ENCODE assay signal across 20 cellular contexts in the genomic region with DNA sequence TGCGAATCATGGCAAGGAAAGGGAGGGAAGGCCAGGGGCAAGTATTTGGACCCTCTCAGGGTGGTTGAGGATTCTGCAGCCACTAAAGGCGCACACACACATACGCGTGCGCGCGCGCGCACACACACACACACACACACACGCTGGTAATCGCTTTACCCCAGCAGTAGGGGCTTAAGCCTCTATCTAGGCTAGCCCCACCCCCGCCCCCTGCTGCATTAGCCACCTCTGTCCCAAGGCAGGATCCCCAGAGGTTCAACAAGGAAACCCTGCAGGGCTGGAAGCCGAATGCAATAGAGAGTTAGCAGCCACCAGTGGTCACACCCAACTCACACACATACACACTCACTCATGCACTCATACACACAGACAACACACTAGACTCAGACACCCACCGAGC. TPM values are rescaled to one million over a fixed set of nuclear protein-coding genes. Genes with fewer than 3 reads are reported as not detected.
DNase-seq lines count a peak whose midpoint lies in the region; ATAC-seq and TF ChIP-seq lines count a peak whose summit lies in the region.
"Had no signal": no experiment of that assay in that cellular context is flagged by ENCODE, and none has a peak within 500 bp of the region (broad histone marks: within the 10 kb centered on the region; RNA-seq: fewer than 3 reads in every experiment).

No MANE protein-coding gene starts in this region.

- peak overlapping the region; percentile 65 for H2AK5ac ChIP-seq in IMR-90 (ENCODE audit: low read depth, low read length)

- peak overlapping the region; percentile 79; the same call in 1 of the 2 replicates for H3K23ac ChIP-seq in IMR-90 (ENCODE audit: low read depth, low read length)

- no peak overlapping the region for H3K9ac ChIP-seq in IMR-90 (ENCODE audit: low read depth, low read length)

- no TSS peak for BruUV-seq in IMR-90 (replicated peaks; lab: Mats Ljungman, UMichigan)

- H3K14ac ChIP-seq in IMR-90 (replicated peaks; ENCODE audit: low read depth, low read length), result peak overlapping the region; percentile 92

- peak overlapping the region; percentile 89 for H2BK120ac ChIP-seq in IMR-90 (ENCODE audit: low read depth, low read length)

- H3K27ac ChIP-seq in AG04450 (ENCODE audit: low read depth, low read length) (peak overlapping the region; percentile 81), IMR-90 (ENCODE audit: insufficient read depth, low read length) (peak overlapping the region; percentile 10; the same call in 1 of the 2 replicates)
- H3K27ac ChIP-seq: cardiac muscle cell, Peyer's patch, VCaP had no signal

- TF ChIP-seq RAD21 in IMR-90 (IDR thresholded peaks at IDR 0.05; ENCODE audit: low read length), result no peak

- DNase-seq in AG04450 (ENCODE audit: low read depth, low spot score) (no peak), IMR-90 (peak; percentile 12), iris pigment epithelial cell (ENCODE audit: low read depth) (peak; percentile 14), NCI-H1930 (lab: John Stamatoyannopoulos, UW) (no peak)
- no peak for DNase-seq in stimulated activated naive B cell treated with anti-CD40 and anti-IgM and Interleukin-4, amounts not matched to agents 10 μg/mL and 1 μg/mL and 100 μg/mL, for 72 hours
- DNase-seq: activated CD4-positive, alpha-beta memory T cell treated with anti-CD3 and anti-CD28 coated beads, Interleukin-2, amount 10 ng/mL, durations not matched to agents 7 days and 5 days; activated T-cell treated with anti-CD3 and anti-CD28 coated beads, Interleukin-2, amount 50 U/mL, for 24 hours; effector memory CD4-positive, alpha-beta T cell; NCI-H2029 treated with DMSO at 0.1 percent for 48 hours; NCI-H69; nucleus accumbens; Peyer's patch had no signal

- no peak for ATAC-seq in IMR-90 (ENCODE audit: low read depth)
- no peak for ATAC-seq in HG03460 (IDR thresholded peaks at IDR 0.05; ENCODE audit: unreplicated experiment)
- ATAC-seq in stimulated activated naive B cell treated with anti-CD40 and anti-IgM and Interleukin-4, amounts not matched to agents 10 μg/mL and 1 μg/mL and 100 μg/mL, for 72 hours (replicated peaks), result no peak
- ATAC-seq in HG03045 (IDR thresholded peaks at IDR 0.05; ENCODE audit: unreplicated experiment), result no peak
- ATAC-seq: activated naive CD4-positive, alpha-beta T cell treated with anti-CD3 and anti-CD28 coated beads, Interleukin-2, amount 50 U/mL, for 72 hours; sciatic nerve had no signal

- peaks cover 14% of the 10 kb centered on the region for H3K9me1 ChIP-seq in IMR-90 (ENCODE audit: insufficient read depth, low read length)

- POLR2A ChIA-PET in AG04450 (lab: Yijun Ruan, JAX), result interaction anchor here (0.7 to 1.8 kb wide), 2 partner anchors 13 to 142 kb away, joined by 4 read pairs; no protein-coding TSS in a partner anchor
- POLR2A ChIA-PET in IMR-90 (lab: Charles Lee; ENCODE audit: unreplicated experiment), result no interaction called here

- H3K4me2 ChIP-seq in IMR-90 (ENCODE audit: low read depth, low read length), result no peak overlapping the region

- peak overlapping the region; percentile 87 for H4K91ac ChIP-seq in IMR-90 (ENCODE audit: insufficient read depth, low read depth, low read length)

- H2BK15ac ChIP-seq in IMR-90 (ENCODE audit: low read depth, low read length), result peak overlapping the region; percentile 63; the same call in 2 of the 3 replicates

- peaks cover 0 to 3% of the 10 kb centered on the region in 2 experiments; a peak in 1 of 4 replicates for H3K79me1 ChIP-seq in IMR-90 (ENCODE audit: low read depth in 1 of 2, low read length in 2 of 2)

- H3K56ac ChIP-seq in IMR-90 (ENCODE audit: extremely low read depth, insufficient read depth, low read length), result peak overlapping the region; percentile 26; the same call in 1 of the 2 replicates

- H3K4me3 Mint-ChIP-seq in brain, result no peak overlapping the region
- no peak overlapping the region for H3K4me3 Mint-ChIP-seq in stimulated activated naive B cell treated with anti-CD40 and anti-IgM and Interleukin-4, amounts not matched to agents 10 μg/mL and 1 μg/mL and 100 μg/mL, for 72 hours
- H3K4me3 Mint-ChIP-seq: activated CD4-positive, alpha-beta memory T cell treated with anti-CD3 and anti-CD28 coated beads, Interleukin-2, amount 10 ng/mL, durations not matched to agents 7 days and 5 days; activated T-cell treated with anti-CD3 and anti-CD28 coated beads, Interleukin-2, amount 50 U/mL, for 24 hours had no signal

- H3K36me3 Mint-ChIP-seq in brain, result peaks cover 3% of the 10 kb centered on the region
- H3K36me3 Mint-ChIP-seq in stimulated activated naive B cell treated with anti-CD40 and anti-IgM and Interleukin-4, amounts not matched to agents 10 μg/mL and 1 μg/mL and 100 μg/mL, for 72 hours, result peaks cover 9 to 18% of the 10 kb centered on the region in 2 donors
- H3K36me3 Mint-ChIP-seq: activated naive CD4-positive, alpha-beta T cell treated with anti-CD3 and anti-CD28 coated beads, Interleukin-2, amount 50 U/mL, for 72 hours had no signal

- intact Hi-C loops in IMR-90 (cut with micrococcal nuclease), result loop anchor here (1.0 to 5.0 kb wide), 3 partner anchors 24 to 379 kb away; no protein-coding TSS in a partner anchor

- H4K8ac ChIP-seq in IMR-90 (ENCODE audit: low read depth in 2 of 2, low read length in 2 of 2), result peak overlapping the region; percentile 10 to 63; a peak in 3 of 4 replicates

- H3K4me1 Mint-ChIP-seq in brain, result peaks cover 39% of the 10 kb centered on the region
- H3K4me1 Mint-ChIP-seq in stimulated activated naive B cell treated with anti-CD40 and anti-IgM and Interleukin-4, amounts not matched to agents 10 μg/mL and 1 μg/mL and 100 μg/mL, for 72 hours, result peaks cover 5 to 6% of the 10 kb centered on the region in 2 donors

- CTCF ChIA-PET in AG04450 (lab: Charles Lee), result interaction anchor here (0.7 to 5.5 kb wide), 5 partner anchors 107 to 196 kb away, joined by 3 to 154 read pairs (median 4); no protein-coding TSS in a partner anchor
- CTCF ChIA-PET in IMR-90 (lab: Yijun Ruan, JAX), result interaction anchor here (0.5 to 1.2 kb wide), 6 partner anchors 27 to 139 kb away, joined by 3 to 4 read pairs (median 3); no protein-coding TSS in a partner anchor

- H4K20me1 ChIP-seq in IMR-90 (ENCODE audit: insufficient read depth, low read length), result no peaks in the 10 kb centered on the region

- H3K4me1 ChIP-seq in IMR-90 (ENCODE audit: control insufficient read depth, insufficient read depth, low read length), result peaks cover 17% of the 10 kb centered on the region

- WGBS in IMR-90 (ENCODE audit: extremely low coverage in 2 of 2, insufficient read length in 1 of 2), 2 experiments, result 83% methylated on average over 1 of the region's 14 CpGs; no CpG with 5 or more reads in 1 of the 2 experiments

- no peaks in the 10 kb centered on the region for H3K36me3 ChIP-seq in IMR-90 (ENCODE audit: control insufficient read depth, insufficient read depth, low read length)
- H3K36me3 ChIP-seq: cardiac muscle cell, Peyer's patch had no signal

- peak overlapping the region; percentile 90 for H2BK20ac ChIP-seq in IMR-90 (ENCODE audit: low read depth, low read length)

- H2BK5ac ChIP-seq in IMR-90 (ENCODE audit: low read depth, low read length, poor library complexity, severe bottlenecking), result peak overlapping the region; percentile 25

- no peak for TF ChIP-seq POLR2A in IMR-90 (IDR thresholded peaks at IDR 0.05; ENCODE audit: low read depth, low read length)

- H3K9me3 ChIP-seq in AG04450 (ENCODE audit: control insufficient read depth, insufficient read depth, low read length) (peaks cover 4% of the 10 kb centered on the region), IMR-90 (ENCODE audit: control insufficient read depth, insufficient read depth, low read length) (no peaks in the 10 kb centered on the region)
- H3K9me3 ChIP-seq: Peyer's patch had no signal

- H2AFZ ChIP-seq in IMR-90 (replicated peaks; ENCODE audit: low read length, poor library complexity), result peak overlapping the region; percentile 24

- no peak for TF ChIP-seq CTCF in AG04450 (IDR thresholded peaks at IDR 0.05; ENCODE audit: low read depth, low read length)
- TF ChIP-seq CTCF in IMR-90 (conservative IDR thresholded peaks at IDR 0.05; ENCODE audit: low read depth, low read length), result no peak
- no peak for TF ChIP-seq CTCF in brain (conservative IDR thresholded peaks at IDR 0.05)

- peak overlapping the region in 4 of 5 experiments; percentile 3 to 60 (median 30) for H3K27ac Mint-ChIP-seq in brain
- H3K27ac Mint-ChIP-seq in stimulated activated naive B cell treated with anti-CD40 and anti-IgM and Interleukin-4, amounts not matched to agents 10 μg/mL and 1 μg/mL and 100 μg/mL, for 72 hours, result no peak overlapping the region
- H3K27ac Mint-ChIP-seq: activated CD4-positive, alpha-beta memory T cell treated with anti-CD3 and anti-CD28 coated beads, Interleukin-2, amount 10 ng/mL, durations not matched to agents 7 days and 5 days; activated naive CD4-positive, alpha-beta T cell treated with anti-CD3 and anti-CD28 coated beads, Interleukin-2, amount 50 U/mL, for 72 hours; activated T-cell treated with anti-CD3 and anti-CD28 coated beads, Interleukin-2, amount 50 U/mL, for 24 hours had no signal

- H4K5ac ChIP-seq in IMR-90 (ENCODE audit: low read depth, low read length), result peak overlapping the region; percentile 55; the same call in 1 of the 2 replicates

- H3K27me3 Mint-ChIP-seq in brain, result peaks cover 15% of the 10 kb centered on the region
- no peaks in the 10 kb centered on the region for H3K27me3 Mint-ChIP-seq in stimulated activated naive B cell treated with anti-CD40 and anti-IgM and Interleukin-4, amounts not matched to agents 10 μg/mL and 1 μg/mL and 100 μg/mL, for 72 hours
- H3K27me3 Mint-ChIP-seq: activated CD4-positive, alpha-beta memory T cell treated with anti-CD3 and anti-CD28 coated beads, Interleukin-2, amount 10 ng/mL, durations not matched to agents 7 days and 5 days; activated T-cell treated with anti-CD3 and anti-CD28 coated beads, Interleukin-2, amount 50 U/mL, for 24 hours had no signal

- H3K27me3 ChIP-seq in AG04450 (ENCODE audit: control insufficient read depth, insufficient read depth, low read length) (peaks cover 3% of the 10 kb centered on the region), IMR-90 (ENCODE audit: control insufficient read depth, insufficient read depth, low read length) (peaks cover 4% of the 10 kb centered on the region; the same call in 1 of the 2 replicates)
- H3K27me3 ChIP-seq: Peyer's patch had no signal

- dilution Hi-C loops in IMR-90 (cut with HindIII; ENCODE audit: low sequenced_read_pairs, unreplicated experiment), result no loop called here

- H3K4ac ChIP-seq in IMR-90 (ENCODE audit: low read depth, low read length), result peak overlapping the region; percentile 90

- no peak overlapping the region for H3K4me3 ChIP-seq in AG04450 (ENCODE audit: low read depth, low read length)
- H3K4me3 ChIP-seq in IMR-90 (ENCODE audit: insufficient read depth, low read depth, low read length), result no peak overlapping the region
- H3K4me3 ChIP-seq: cardiac muscle cell, Peyer's patch had no signal

- H3K18ac ChIP-seq in IMR-90 (ENCODE audit: low read depth, low read length), result peak overlapping the region; percentile 66; the same call in 1 of the 2 replicates

- in situ Hi-C loops in IMR-90 (cut with MboI; ENCODE audit: low sequenced_read_pairs), result loop anchor here (5.0 kb wide), 1 partner anchor 139 kb away; no protein-coding TSS in a partner anchor

- no peak overlapping the region for H2AK9ac ChIP-seq in IMR-90 (replicated peaks; ENCODE audit: low read depth, low read length, poor library complexity)

- peaks cover 0 to 9% (median 3%) of the 10 kb centered on the region in 5 experiments for H3K9me3 Mint-ChIP-seq in brain
- H3K9me3 Mint-ChIP-seq in stimulated activated naive B cell treated with anti-CD40 and anti-IgM and Interleukin-4, amounts not matched to agents 10 μg/mL and 1 μg/mL and 100 μg/mL, for 72 hours, result no peaks in the 10 kb centered on the region
- H3K9me3 Mint-ChIP-seq: activated CD4-positive, alpha-beta memory T cell treated with anti-CD3 and anti-CD28 coated beads, Interleukin-2, amount 10 ng/mL, durations not matched to agents 7 days and 5 days; activated naive CD4-positive, alpha-beta T cell treated with anti-CD3 and anti-CD28 coated beads, Interleukin-2, amount 50 U/mL, for 72 hours; activated T-cell treated with anti-CD3 and anti-CD28 coated beads, Interleukin-2, amount 50 U/mL, for 24 hours had no signal

RNA-seq across cellular contexts. Expression of gene ELFN2, which starts 28.6 kb away (rescaled TPM):
- polyA plus RNA-seq in AG04450 (2011; rRNA removed) (2.6 and 3.8 TPM in 2 replicates), IMR-90 (2012; rRNA removed) (5.0 and 6.3 TPM in 2 replicates), brain (ENCODE audit: insufficient read depth, low read depth, low replicate concordance) (3.7 TPM)
- polyA minus RNA-seq in AG04450 (2011; rRNA and poly(A)+ RNA removed), result 4.2 and 4.9 TPM in 2 replicates
- 0.72 and 0.83 TPM in 2 replicates for total RNA-seq in IMR-90 (2012; rRNA removed)
- 2.2 and 4.8 TPM in 2 replicates for polyA plus RNA-seq in IMR-90 (2012; cell fraction: cytosol; rRNA removed)
- 13.5 and 26.9 TPM in 2 replicates for polyA plus RNA-seq in IMR-90 (2012; cell fraction: nucleus; rRNA removed; ENCODE audit: low replicate concordance)
- total RNA-seq: G401 had no signal
- polyA plus RNA-seq: cardiac muscle cell had no signal

RNA-seq across cellular contexts. Expression of gene MFNG, which starts 30.3 kb away (rescaled TPM):
- 0.04 and 0.06 TPM in 2 replicates for polyA plus RNA-seq in AG04450 (2011; rRNA removed)
- not detected in 2 replicates for polyA minus RNA-seq in AG04450 (2011; rRNA and poly(A)+ RNA removed)
- not detected in 2 replicates for total RNA-seq in IMR-90 (2012; rRNA removed)
- polyA plus RNA-seq in IMR-90 (2012; rRNA removed), result 0.15 and 0.24 TPM in 2 replicates
- polyA plus RNA-seq in IMR-90 (2012; cell fraction: cytosol; rRNA removed), result 0.08 and 0.34 TPM in 2 replicates
- 0.91 and 1.7 TPM in 2 replicates for polyA plus RNA-seq in IMR-90 (2012; cell fraction: nucleus; rRNA removed; ENCODE audit: low replicate concordance)
- 6.8 TPM for polyA plus RNA-seq in brain (ENCODE audit: insufficient read depth, low read depth, low replicate concordance)

Comparison
In these comparisons a context has a peak if more than half of its experiments do, and no peak if none do; other contexts are left out.
1. DNase-seq: peak in IMR-90 (single experiment) and iris pigment epithelial cell (single experiment); none in AG04450 (single experiment), stimulated activated naive B cell treated with anti-CD40 and anti-IgM and Interleukin-4, amounts not matched to agents 10 μg/mL and 1 μg/mL and 100 μg/mL, for 72 hours (single experiment) and NCI-H1930 (0 of 2).